Comparison of ENCODE assay signal across 22 cellular contexts in the genomic region with DNA sequence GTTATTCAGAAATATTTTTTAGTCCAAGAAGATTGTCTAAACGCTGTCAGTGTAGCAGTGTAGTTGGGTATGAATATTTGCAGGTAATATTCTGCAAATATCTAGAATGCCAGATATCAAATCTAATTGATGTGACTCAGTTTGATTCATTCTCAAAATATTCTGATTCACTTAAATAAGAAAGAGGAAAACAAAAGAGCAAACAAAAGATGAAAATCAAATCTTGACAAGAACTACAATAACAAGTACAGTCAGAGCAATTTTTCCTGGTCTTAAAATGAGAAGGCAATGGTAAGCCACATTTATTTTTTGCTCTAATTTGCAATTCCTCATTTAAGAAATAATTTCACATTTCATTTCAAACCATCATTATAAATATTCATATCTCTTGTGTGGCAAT. TPM values are rescaled to one million over a fixed set of nuclear protein-coding genes. Genes with fewer than 3 reads are reported as not detected.
DNase-seq lines count a peak whose midpoint lies in the region; ATAC-seq, FAIRE-seq and TF ChIP-seq lines count a peak whose summit lies in the region.
"Had no signal": no experiment of that assay in that cellular context is flagged by ENCODE, and none has a peak within 500 bp of the region (broad histone marks: within the 10 kb centered on the region; RNA-seq: fewer than 3 reads in every experiment).

No MANE protein-coding gene starts in this region.

- H3K27me3 ChIP-seq in WERI-Rb-1 (ENCODE audit: insufficient read depth, low read depth, severe bottlenecking) (no peaks in the 10 kb centered on the region), gastrocnemius medialis (no peaks in the 10 kb centered on the region)
- H3K27me3 ChIP-seq: BE2C, BLaER1 had no signal

- TF ChIP-seq POLR2A in H54 (IDR thresholded peaks at IDR 0.05; ENCODE audit: low read depth, low read length) (no peak), gastrocnemius medialis (IDR thresholded peaks at IDR 0.05) (no peak)

- H3K4me3 ChIP-seq in WERI-Rb-1 (ENCODE audit: low read depth, low read length) (no peak overlapping the region), epithelial cell of esophagus (ENCODE audit: low read length) (no peak overlapping the region), gastrocnemius medialis (no peak overlapping the region)
- H3K4me3 ChIP-seq: BLaER1 had no signal

- in situ Hi-C loops in gastrocnemius medialis (cut with MboI; ENCODE audit: low sequenced_read_pairs in 4 of 4) = no loop called here

- H3K27ac ChIP-seq in WERI-Rb-1 (peak overlapping the region; percentile 7; the same call in 1 of the 2 replicates), gastrocnemius medialis (no peak overlapping the region)
- H3K27ac ChIP-seq: BLaER1 had no signal

- FAIRE-seq in H54 (lab: Jason Lieb, UNC) = peak; percentile 57
- FAIRE-seq: A204.1, G401.6, GM12891, GM19239 had no signal

- H3K36me3 ChIP-seq in WERI-Rb-1 = no peaks in the 10 kb centered on the region
- no peaks in the 10 kb centered on the region for H3K36me3 ChIP-seq in gastrocnemius medialis
- H3K36me3 ChIP-seq: BE2C, BLaER1 had no signal

- DNase-seq in H54 (ENCODE audit: insufficient read length, low spot score) (no peak), WERI-Rb-1 (no peak), epithelial cell of esophagus (ENCODE audit: low read depth) (peak; percentile 33), islet precursor cell (no peak), gastrocnemius medialis (no peak)
- no peak for DNase-seq in stimulated activated CD4-positive, alpha-beta T cell treated with anti-CD3 and anti-CD28 coated beads, Interleukin-15, amount 100 ng/mL, for 24 hours
- DNase-seq: 8988T; ACHN; BE2C; C1 segment of cervical spinal cord; CD4-positive, alpha-beta memory T cell; CD4-positive, CD25-positive, alpha-beta regulatory T cell; CD8-positive, alpha-beta memory T cell; COR-L47; DMS79 treated with DMSO at 0.1 percent for 48 hours; GF-D8 had no signal

- ATAC-seq in HG03280 (IDR thresholded peaks at IDR 0.05; ENCODE audit: unreplicated experiment) = no peak
- ATAC-seq in gastrocnemius medialis = no peak

- no peaks in the 10 kb centered on the region for H3K4me1 ChIP-seq in gastrocnemius medialis

- peaks cover 2% of the 10 kb centered on the region for H3K9me3 ChIP-seq in WERI-Rb-1 (ENCODE audit: severe bottlenecking)
- H3K9me3 ChIP-seq in gastrocnemius medialis = no peaks in the 10 kb centered on the region
- H3K9me3 ChIP-seq: BE2C had no signal

- TF ChIP-seq CTCF in WERI-Rb-1 (IDR thresholded peaks at IDR 0.05; ENCODE audit: low read depth, low read length) (no peak), epithelial cell of esophagus (IDR thresholded peaks at IDR 0.05; ENCODE audit: insufficient read depth, low read depth, low read length, missing control alignments) (no peak), gastrocnemius medialis (IDR thresholded peaks at IDR 0.05 in 4 of 5, conservative IDR thresholded peaks at IDR 0.05 in 1 of 5) (no peak)

- intact Hi-C loops in gastrocnemius medialis (cut with DNase I; ENCODE audit: low total_unique reads) = no loop called here

RNA-seq across cellular contexts. Expression of gene MRPS30, which starts 36.0 kb away (rescaled TPM):
- total RNA-seq in gastrocnemius medialis = 100 to 1,000 TPM in 3 of 4 donors, 10 to 100 TPM in 1; 95.2 to 141 (median 116) TPM
